In genomic region chr2:200305797-200306718, GRCh38 we compare ENCODE assay signal across 8 cellular contexts. TPM values are rescaled to one million over a fixed set of nuclear protein-coding genes. Genes with fewer than 3 reads are reported as not detected.
A peak's percentile ranks its signal among the peaks of the same experiment; 100 is the strongest.
DNase-seq lines count a peak whose midpoint lies in the region; ATAC-seq and TF ChIP-seq lines count a peak whose summit lies in the region.

Gene SPATS2L, plus strand, starts transcription at chr2:200306693. Its CDS starts 82,552 bp downstream, at chr2:200389245.

- H3K27me3 Mint-ChIP-seq in activated T-cell treated with anti-CD3 and anti-CD28 coated beads, Interleukin-2, amount 50 U/mL, for 4 hours (ENCODE audit: low read depth) = peaks cover 9% of the 10 kb centered on the region

- H3K9me3 ChIP-seq in AG04450 (ENCODE audit: control insufficient read depth, insufficient read depth, low read length) = no peaks in the 10 kb centered on the region
- H3K9me3 ChIP-seq in esophagus (ENCODE audit: control insufficient read depth in 2 of 2, insufficient read depth in 1 of 2, low read depth in 1 of 2, low read length in 1 of 2) = no peaks in the 10 kb centered on the region

- DNase-seq in AG04450 (ENCODE audit: low read depth, low spot score) (peak; percentile 78), OCI-M1 (lab: John Stamatoyannopoulos, UW) (peak; percentile 39), mucosa of gallbladder (ENCODE audit: low spot score) (peak; percentile 80)
- DNase-seq in activated T-cell treated with anti-CD3 and anti-CD28 coated beads, Interleukin-2, amount 50 U/mL, for 4 hours = peak; percentile 45
- DNase-seq in stimulated activated CD8-positive, alpha-beta memory T cell treated with anti-CD3 and anti-CD28 coated beads, Interleukin-7, amount 100 ng/mL, for 48 hours (ENCODE audit: extremely low read depth in 1 of 2, low read depth in 1 of 2) = peak; percentile 27 to 35

- POLR2A ChIA-PET in AG04450 (lab: Yijun Ruan, JAX) = interaction anchor here (0.6 to 1.3 kb wide), 5 partner anchors 14 to 266 kb away, joined by 3 to 10 read pairs (median 4); no protein-coding TSS in a partner anchor

- H3K4me3 Mint-ChIP-seq in activated T-cell treated with anti-CD3 and anti-CD28 coated beads, Interleukin-2, amount 50 U/mL, for 4 hours = peak within 1 kb of the TSS; percentile 88

- no peaks in the 10 kb centered on the region for H3K9me3 Mint-ChIP-seq in activated T-cell treated with anti-CD3 and anti-CD28 coated beads, Interleukin-2, amount 50 U/mL, for 4 hours

- peaks cover 8% of the 10 kb centered on the region for H3K4me1 Mint-ChIP-seq in activated T-cell treated with anti-CD3 and anti-CD28 coated beads, Interleukin-2, amount 50 U/mL, for 4 hours (ENCODE audit: low read depth)

- WGBS in esophagus, 2 donors = 1 to 2% methylated on average over 47 of the region's 47 CpGs

- H3K27ac ChIP-seq in AG04450 (ENCODE audit: low read depth, low read length) (peak within 1 kb of the TSS; percentile 84), esophagus (ENCODE audit: low read depth in 2 of 2, low read length in 1 of 2) (peak within 1 kb of the TSS; percentile 93 to 97)

- no peak; the same call in 1 of the 2 replicates for TF ChIP-seq CTCF in AG04450 (IDR thresholded peaks at IDR 0.05; ENCODE audit: low read depth, low read length)

- no peaks in the 10 kb centered on the region for H3K4me1 ChIP-seq in esophagus (ENCODE audit: control insufficient read depth in 2 of 2, insufficient read depth in 2 of 2, low read length in 1 of 2)

- ATAC-seq in GM19023 (IDR thresholded peaks at IDR 0.05; ENCODE audit: unreplicated experiment) (peak; percentile 64), HG03159 (IDR thresholded peaks at IDR 0.05; ENCODE audit: unreplicated experiment) (peak; percentile 58)
- ATAC-seq in activated T-cell treated with anti-CD3 and anti-CD28 coated beads, Interleukin-2, amount 50 U/mL, for 4 hours = peak; percentile 75 to 86

- H3K27me3 ChIP-seq in AG04450 (ENCODE audit: control insufficient read depth, insufficient read depth, low read length) (no peaks in the 10 kb centered on the region), esophagus (ENCODE audit: control insufficient read depth in 1 of 2, insufficient read depth in 2 of 2, low read length in 2 of 2) (no peaks in the 10 kb centered on the region)

- H3K36me3 ChIP-seq in esophagus (ENCODE audit: control insufficient read depth in 2 of 2, insufficient read depth in 2 of 2, low read length in 1 of 2) = no peaks in the 10 kb centered on the region

- H3K36me3 Mint-ChIP-seq in activated T-cell treated with anti-CD3 and anti-CD28 coated beads, Interleukin-2, amount 50 U/mL, for 4 hours (ENCODE audit: insufficient read depth) = no peaks in the 10 kb centered on the region

- CTCF ChIA-PET in AG04450 (lab: Charles Lee) = interaction anchor here (0.6 to 3.3 kb wide), 13 partner anchors 16 to 333 kb away, joined by 3 to 32 read pairs (median 3); no protein-coding TSS in a partner anchor

- peak within 1 kb of the TSS; percentile 74 for H3K4me3 ChIP-seq in AG04450 (ENCODE audit: low read depth, low read length)
- H3K4me3 ChIP-seq in esophagus (ENCODE audit: low read depth in 1 of 2, low read length in 2 of 2) = peak within 1 kb of the TSS; percentile 90 to 97

RNA-seq across cellular contexts. Expression of gene SPATS2L, which starts in this region (rescaled TPM):
- polyA plus RNA-seq in AG04450 (2011; rRNA removed) (335 and 361 TPM in 2 replicates), esophagus (10 to 100 TPM; 41.2 to 47.5 TPM)
- 219 and 226 TPM in 2 replicates for polyA minus RNA-seq in AG04450 (2011; rRNA and poly(A)+ RNA removed)
- total RNA-seq in activated T-cell treated with anti-CD3 and anti-CD28 coated beads, Interleukin-2, amount 50 U/mL, for 4 hours = 1 to 10 TPM; 6.6 to 9.5 (median 8.8) TPM
- total RNA-seq in mucosa of gallbladder = 243 TPM

Comparison
In these comparisons a context has a peak if more than half of its experiments do, and no peak if none do; other contexts are left out.
1. Peak in every context shown above with its lines: DNase-seq, ATAC-seq, H3K4me3 ChIP-seq and H3K27ac ChIP-seq.
2. RNA of gene SPATS2L (total RNA-seq): 243 TPM in mucosa of gallbladder (single experiment); 6.6 to 9.5 TPM in activated T-cell treated with anti-CD3 and anti-CD28 coated beads, Interleukin-2, amount 50 U/mL, for 4 hours; every median in the first group is over 10 times any median in the second.